In the genomic region with DNA sequence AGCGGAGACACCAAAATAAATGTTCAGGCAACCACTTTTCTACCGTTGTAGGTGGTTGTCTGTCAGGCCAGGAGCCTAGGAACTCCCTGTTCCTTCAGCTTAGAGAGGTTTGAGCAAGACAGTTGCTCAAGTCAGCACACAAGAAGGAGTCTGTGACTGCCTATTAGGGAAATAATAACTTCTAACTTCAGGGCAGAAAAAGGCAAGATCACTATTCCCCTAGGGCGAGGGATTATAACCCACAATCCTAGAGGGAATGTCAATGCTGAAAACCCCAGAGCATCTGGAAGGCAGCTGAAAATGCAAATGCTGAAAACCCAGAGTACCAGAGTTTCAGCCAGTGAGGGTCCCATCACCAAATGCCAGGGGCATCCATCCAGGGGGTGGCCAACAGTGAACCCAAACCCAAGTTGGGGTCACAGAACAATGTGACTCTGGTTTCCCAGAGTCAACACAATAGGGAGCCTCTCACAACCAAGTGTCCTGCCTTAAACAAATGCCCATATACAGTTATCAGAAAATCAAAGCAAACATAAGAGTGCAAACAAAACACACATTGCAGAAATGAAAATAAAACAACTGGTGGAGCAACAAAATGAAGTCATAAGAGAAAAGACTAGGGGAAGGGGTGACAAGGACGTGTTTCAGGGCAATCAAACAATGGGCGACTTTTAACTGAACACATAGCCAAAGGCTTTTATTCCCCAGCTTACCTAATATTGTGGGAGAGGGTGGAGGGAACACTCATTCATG, we compare ENCODE assay signal across 1 cellular context.
TF ChIP-seq lines count a peak whose summit lies in the region.

No MANE protein-coding gene starts in this region.

TF ChIP-seq in SK-N-SH treated with all-trans-retinoic acid at 6 μM for 48 hours, 23 proteins besides CTCF, POLR2A, EP300 and RAD21 (continued from another document):
- TF ChIP-seq, protein P1, sequence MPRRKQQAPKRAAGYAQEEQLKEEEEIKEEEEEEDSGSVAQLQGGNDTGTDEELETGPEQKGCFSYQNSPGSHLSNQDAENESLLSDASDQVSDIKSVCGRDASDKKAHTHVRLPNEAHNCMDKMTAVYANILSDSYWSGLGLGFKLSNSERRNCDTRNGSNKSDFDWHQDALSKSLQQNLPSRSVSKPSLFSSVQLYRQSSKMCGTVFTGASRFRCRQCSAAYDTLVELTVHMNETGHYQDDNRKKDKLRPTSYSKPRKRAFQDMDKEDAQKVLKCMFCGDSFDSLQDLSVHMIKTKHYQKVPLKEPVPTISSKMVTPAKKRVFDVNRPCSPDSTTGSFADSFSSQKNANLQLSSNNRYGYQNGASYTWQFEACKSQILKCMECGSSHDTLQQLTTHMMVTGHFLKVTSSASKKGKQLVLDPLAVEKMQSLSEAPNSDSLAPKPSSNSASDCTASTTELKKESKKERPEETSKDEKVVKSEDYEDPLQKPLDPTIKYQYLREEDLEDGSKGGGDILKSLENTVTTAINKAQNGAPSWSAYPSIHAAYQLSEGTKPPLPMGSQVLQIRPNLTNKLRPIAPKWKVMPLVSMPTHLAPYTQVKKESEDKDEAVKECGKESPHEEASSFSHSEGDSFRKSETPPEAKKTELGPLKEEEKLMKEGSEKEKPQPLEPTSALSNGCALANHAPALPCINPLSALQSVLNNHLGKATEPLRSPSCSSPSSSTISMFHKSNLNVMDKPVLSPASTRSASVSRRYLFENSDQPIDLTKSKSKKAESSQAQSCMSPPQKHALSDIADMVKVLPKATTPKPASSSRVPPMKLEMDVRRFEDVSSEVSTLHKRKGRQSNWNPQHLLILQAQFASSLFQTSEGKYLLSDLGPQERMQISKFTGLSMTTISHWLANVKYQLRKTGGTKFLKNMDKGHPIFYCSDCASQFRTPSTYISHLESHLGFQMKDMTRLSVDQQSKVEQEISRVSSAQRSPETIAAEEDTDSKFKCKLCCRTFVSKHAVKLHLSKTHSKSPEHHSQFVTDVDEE (CRISPR knock-in tag; IDR thresholded peaks at IDR 0.05), result no peak
- TF ChIP-seq BACH2 (CRISPR knock-in tag; IDR thresholded peaks at IDR 0.05; ENCODE audit: borderline replicate concordance) (no peak), TOX (CRISPR knock-in tag; IDR thresholded peaks at IDR 0.05; ENCODE audit: borderline replicate concordance) (no peak)
